ENCODE assay signal across 1 cellular context in genomic region chr7:523436-524336, GRCh38.
TF ChIP-seq lines count a peak whose summit lies in the region.

No MANE protein-coding gene starts in this region.

TF ChIP-seq in H1, 55 proteins besides CTCF, POLR2A, EP300 and RAD21:
- TF ChIP-seq KDM5A (IDR thresholded peaks at IDR 0.05; ENCODE audit: low read length) (no peak), ATF3 (IDR thresholded peaks at IDR 0.05; ENCODE audit: insufficient read depth, low read depth, low read length) (no peak), EGR1 (IDR thresholded peaks at IDR 0.05; ENCODE audit: borderline replicate concordance, low read depth, low read length) (no peak), KDM4A (IDR thresholded peaks at IDR 0.05; ENCODE audit: low read depth, low read length, severe bottlenecking) (no peak), CHD1 (IDR thresholded peaks at IDR 0.05; ENCODE audit: low read depth, low read length) (no peak), RNF2 (IDR thresholded peaks at IDR 0.05; ENCODE audit: borderline replicate concordance, low read depth, low read length, missing control alignments, poor library complexity, severe bottlenecking) (no peak), CEBPB (IDR thresholded peaks at IDR 0.05; ENCODE audit: low read depth, low read length) (no peak), RBBP5 (IDR thresholded peaks at IDR 0.05; ENCODE audit: borderline replicate concordance, low read depth, low read length) (no peak), SRF (IDR thresholded peaks at IDR 0.05; ENCODE audit: low read depth, low read length) (no peak), RFX5 (IDR thresholded peaks at IDR 0.05; ENCODE audit: borderline replicate concordance, low read depth, low read length) (no peak), USF2 (IDR thresholded peaks at IDR 0.05; ENCODE audit: low read length) (no peak), EZH2 (IDR thresholded peaks at IDR 0.05; ENCODE audit: low read depth, low read length, severe bottlenecking) (no peak), TAF7 (optimal IDR thresholded peaks at IDR 0.05; ENCODE audit: borderline replicate concordance, low read depth, low read length) (no peak), YY1 (IDR thresholded peaks at IDR 0.05; ENCODE audit: low read depth, low read length) (no peak), TBP (IDR thresholded peaks at IDR 0.05; ENCODE audit: low read depth, low read length) (no peak), SP2 (IDR thresholded peaks at IDR 0.05; ENCODE audit: low read length) (no peak), TEAD4 (IDR thresholded peaks at IDR 0.05; ENCODE audit: low read depth, low read length) (no peak), SP1 (IDR thresholded peaks at IDR 0.05; ENCODE audit: low read depth, low read length) (no peak), TAF1 (IDR thresholded peaks at IDR 0.05; ENCODE audit: low read depth, low read length) (no peak)
TF ChIP-seq in H1: peak in this region for 0.
